ENCODE assay signal across 30 cellular contexts in genomic region chr3:183340222-183340621, GRCh38.
"Had no signal": no experiment of that assay in that cellular context is flagged by ENCODE, and none has a peak within 500 bp of the region (broad histone marks: within the 10 kb centered on the region; RNA-seq: fewer than 3 reads in every experiment).

No MANE protein-coding gene starts in this region.

- H3K36me3 ChIP-seq: adrenal gland, esophagus muscularis mucosa, gastrocnemius medialis, heart left ventricle had no signal

- H3K27ac ChIP-seq: adrenal gland, body of pancreas, esophagus muscularis mucosa, foreskin keratinocyte, gastrocnemius medialis, heart left ventricle had no signal

- ATAC-seq: activated CD4-positive, alpha-beta T cell treated with anti-CD3 and anti-CD28 coated beads for 36 hours; activated CD8-positive, alpha-beta memory T cell treated with anti-CD3 and anti-CD28 coated beads, Interleukin-2, amount 10 ng/mL, durations not matched to agents 7 days and 5 days; activated CD8-positive, alpha-beta T cell treated with anti-CD3 and anti-CD28 coated beads, Interleukin-2, amount 10 ng/mL, durations not matched to agents 7 days and 5 days; activated naive CD8-positive, alpha-beta T cell treated with anti-CD3 and anti-CD28 coated beads, Interleukin-2, amount 50 U/mL, for 24 hours; body of pancreas; effector memory CD8-positive, alpha-beta T cell; foreskin keratinocyte; gastrocnemius medialis; heart left ventricle had no signal

- DNase-seq: activated B cell treated with CpG ODN at 0.5 μM for 24 hours; activated CD4-positive, alpha-beta memory T cell treated with anti-CD3 and anti-CD28 coated beads for 36 hours; activated CD4-positive, alpha-beta T cell treated with anti-CD3 and anti-CD28 coated beads for 36 hours; activated CD4-positive, alpha-beta T cell treated with anti-CD3 and anti-CD28 coated beads, Interleukin-2, amount 10 ng/mL, durations not matched to agents 24 days and 14 days; activated CD4-positive, CD25-positive, alpha-beta regulatory T cell treated with anti-CD3 and anti-CD28 coated beads, Interleukin-2, amount 50 U/mL, for 72 hours; activated CD8-positive, alpha-beta memory T cell treated with anti-CD3 and anti-CD28 coated beads, Interleukin-2, amount 10 ng/mL, durations not matched to agents 7 days and 5 days; activated CD8-positive, alpha-beta memory T cell treated with anti-CD3 and anti-CD28 coated beads, Interleukin-2, amount 50 U/mL, for 4 hours; activated CD8-positive, alpha-beta T cell treated with anti-CD3 and anti-CD28 coated beads, Interleukin-2, amount 10 ng/mL, durations not matched to agents 7 days and 5 days; activated effector memory CD4-positive, alpha-beta T cell treated with anti-CD3 and anti-CD28 coated beads, Interleukin-2, amount 50 U/mL, for 16 hours; activated naive CD4-positive, alpha-beta T cell treated with anti-CD3 and anti-CD28 coated beads for 36 hours; activated naive CD8-positive, alpha-beta T cell treated with anti-CD3 and anti-CD28 coated beads for 36 hours; activated naive CD8-positive, alpha-beta T cell treated with anti-CD3 and anti-CD28 coated beads, Interleukin-2, amount 50 U/mL, for 24 hours; activated T-cell treated with anti-CD3 and anti-CD28 coated beads, Interleukin-2, amount 50 U/mL, for 1 hour; activated T-cell treated with anti-CD3 and anti-CD28 coated beads, Interleukin-2, amount 50 U/mL, for 48 hours; adrenal gland; amygdala; aorta; body of pancreas; cortex of kidney; dermis blood vessel endothelial cell; effector CD4-positive, alpha-beta T cell; effector memory CD8-positive, alpha-beta T cell; erythroblast; foreskin keratinocyte; gastrocnemius medialis; glutamatergic neuron; heart left ventricle; T-helper 2 cell had no signal

- H3K4me3 ChIP-seq: adrenal gland, body of pancreas, esophagus muscularis mucosa, gastrocnemius medialis, heart left ventricle had no signal

- FAIRE-seq: colon had no signal

- H3K27me3 ChIP-seq: adrenal gland, body of pancreas, esophagus muscularis mucosa, foreskin keratinocyte, gastrocnemius medialis, heart left ventricle had no signal

- H3K9me3 ChIP-seq: adrenal gland, body of pancreas, esophagus muscularis mucosa, gastrocnemius medialis had no signal

- H3K4me1 ChIP-seq: body of pancreas, esophagus muscularis mucosa, foreskin keratinocyte, gastrocnemius medialis, heart left ventricle had no signal
